In genomic region chr10:23438547-23439451, GRCh38 we compare ENCODE assay signal across 8 cellular contexts. TPM values are rescaled to one million over a fixed set of nuclear protein-coding genes. Genes with fewer than 3 reads are reported as not detected.
DNase-seq lines count a peak whose midpoint lies in the region; ATAC-seq and TF ChIP-seq lines count a peak whose summit lies in the region.

OTUD1 (plus strand) TSS chr10:23439075; CDS start chr10:23439458, 383 bp downstream.

- POLR2A ChIA-PET in PC-3 (lab: Charles Lee; ENCODE audit: unreplicated experiment) = interaction anchor here (0.5 to 0.7 kb wide), 2 partner anchors 29 to 98 kb away, joined by 4 to 6 read pairs; no protein-coding TSS in a partner anchor

- no peaks in the 10 kb centered on the region for H3K27me3 Mint-ChIP-seq in activated T-cell treated with anti-CD3 and anti-CD28 coated beads, Interleukin-2, amount 50 U/mL, for 24 hours

- peak; percentile 55 for DNase-seq in DMS 273 treated with DMSO at 0.1 percent for 48 hours (lab: John Stamatoyannopoulos, UW)
- DNase-seq in PC-3 = peak; percentile 90
- peak; percentile 94 for DNase-seq in activated T-cell treated with anti-CD3 and anti-CD28 coated beads, Interleukin-2, amount 50 U/mL, for 24 hours
- DNase-seq in stimulated activated CD8-positive, alpha-beta memory T cell treated with anti-CD3 and anti-CD28 coated beads, Interleukin-7, amount 100 ng/mL, for 1 hour (ENCODE audit: low read depth in 2 of 2) = peak; percentile 81 to 95

- no peaks in the 10 kb centered on the region for H3F3A ChIP-seq in PC-3 (ENCODE audit: low read length, unreplicated experiment)

- H3K4me1 Mint-ChIP-seq in activated T-cell treated with anti-CD3 and anti-CD28 coated beads, Interleukin-2, amount 50 U/mL, for 24 hours (ENCODE audit: low read depth) = peaks cover 40% of the 10 kb centered on the region

- H3K9me3 ChIP-seq in HUES6 (ENCODE audit: control insufficient read depth, insufficient read depth, low read depth, low read length) = no peaks in the 10 kb centered on the region
- no peaks in the 10 kb centered on the region for H3K9me3 ChIP-seq in PC-3 (ENCODE audit: low read length)
- H3K9me3 ChIP-seq in esophagus (ENCODE audit: control insufficient read depth in 2 of 2, insufficient read depth in 1 of 2, low read depth in 1 of 2, low read length in 1 of 2) = no peaks in the 10 kb centered on the region
- H3K9me3 ChIP-seq in muscle layer of colon (ENCODE audit: low read length) = no peaks in the 10 kb centered on the region

- H3K4me1 ChIP-seq in HUES6 (ENCODE audit: control insufficient read depth, insufficient read depth, low read length) (peaks cover 6% of the 10 kb centered on the region; the same call in 1 of the 2 replicates), PC-3 (ENCODE audit: insufficient read depth, low read length) (peaks cover 34% of the 10 kb centered on the region), esophagus (ENCODE audit: control insufficient read depth in 2 of 2, insufficient read depth in 2 of 2, low read length in 1 of 2) (no peaks in the 10 kb centered on the region), muscle layer of colon (ENCODE audit: insufficient read depth, low read length) (peaks cover 31% of the 10 kb centered on the region)

- H3K9ac ChIP-seq in HUES6 (ENCODE audit: low read length) (peak within 1 kb of the TSS; percentile 71), PC-3 (ENCODE audit: low read length) (peak within 1 kb of the TSS; percentile 85), muscle layer of colon (ENCODE audit: low read length) (no peak within 1 kb of the TSS)

- BruUV-seq in PC-3 (replicated peaks; lab: Mats Ljungman, UMichigan) = no TSS peak

- H3K79me2 ChIP-seq in PC-3 (ENCODE audit: low read length) = peaks cover 30% of the 10 kb centered on the region

- H3K4me2 ChIP-seq in PC-3 (ENCODE audit: low read length) = peak within 1 kb of the TSS; percentile 86

- peak within 1 kb of the TSS; percentile 72 for H2AFZ ChIP-seq in PC-3 (ENCODE audit: low read length)

- H3K36me3 ChIP-seq in HUES6 (ENCODE audit: control insufficient read depth, insufficient read depth, low read length) = no peaks in the 10 kb centered on the region
- no peaks in the 10 kb centered on the region for H3K36me3 ChIP-seq in PC-3 (ENCODE audit: low read depth, low read length)
- no peaks in the 10 kb centered on the region for H3K36me3 ChIP-seq in esophagus (ENCODE audit: control insufficient read depth in 2 of 2, insufficient read depth in 2 of 2, low read length in 1 of 2)
- H3K36me3 ChIP-seq in muscle layer of colon (ENCODE audit: insufficient read depth, low read length) = peaks cover 11% of the 10 kb centered on the region

- H3K27me3 ChIP-seq in HUES6 (ENCODE audit: control insufficient read depth, insufficient read depth, low read length) (peaks cover 12% of the 10 kb centered on the region), PC-3 (ENCODE audit: low read length) (no peaks in the 10 kb centered on the region), esophagus (ENCODE audit: control insufficient read depth in 1 of 2, insufficient read depth in 2 of 2, low read length in 2 of 2) (no peaks in the 10 kb centered on the region), muscle layer of colon (ENCODE audit: control insufficient read depth in 1 of 2, insufficient read depth in 2 of 2, low read length in 2 of 2) (no peaks in the 10 kb centered on the region)

- H3K9me2 ChIP-seq in PC-3 (replicated peaks; ENCODE audit: low read length) = no peaks in the 10 kb centered on the region

- H3K27ac ChIP-seq in HUES6 (ENCODE audit: low read depth, low read length) (no peak within 1 kb of the TSS), PC-3 (ENCODE audit: low read length) (peak within 1 kb of the TSS; percentile 66), esophagus (ENCODE audit: low read depth in 2 of 2, low read length in 1 of 2) (peak within 1 kb of the TSS; percentile 94 to 95), muscle layer of colon (ENCODE audit: low read depth, low read length) (peak within 1 kb of the TSS; percentile 79)

- WGBS in esophagus, 2 donors = 1% methylated on average over 64 to 115 of the region's 115 CpGs

- intact Hi-C loops in PC-3 (cut with micrococcal nuclease) = loop anchor here (5.0 kb wide), 1 partner anchor 121 kb away; no protein-coding TSS in a partner anchor

- H3K36me3 Mint-ChIP-seq in activated T-cell treated with anti-CD3 and anti-CD28 coated beads, Interleukin-2, amount 50 U/mL, for 24 hours (ENCODE audit: low read depth) = peaks cover 30% of the 10 kb centered on the region

- no peak for TF ChIP-seq CTCF in PC-3 (conservative IDR thresholded peaks at IDR 0.05; ENCODE audit: low read depth, low read length)

- CTCF ChIA-PET in PC-3 (lab: Charles Lee) = no interaction called here

- H3K4me3 Mint-ChIP-seq in activated T-cell treated with anti-CD3 and anti-CD28 coated beads, Interleukin-2, amount 50 U/mL, for 24 hours = peak within 1 kb of the TSS; percentile 93

- ATAC-seq in GM21447 (IDR thresholded peaks at IDR 0.05; ENCODE audit: unreplicated experiment) = peak; percentile 74
- peak; percentile 79 for ATAC-seq in PC-3

- H4K20me1 ChIP-seq in PC-3 (ENCODE audit: low read length) = peaks cover 15% of the 10 kb centered on the region

- peak within 1 kb of the TSS; percentile 87 for H3K27ac Mint-ChIP-seq in activated T-cell treated with anti-CD3 and anti-CD28 coated beads, Interleukin-2, amount 50 U/mL, for 24 hours

- H3K9me3 Mint-ChIP-seq in activated T-cell treated with anti-CD3 and anti-CD28 coated beads, Interleukin-2, amount 50 U/mL, for 24 hours = no peaks in the 10 kb centered on the region

- H3K4me3 ChIP-seq in HUES6 (ENCODE audit: low read depth, low read length) = peak within 1 kb of the TSS; percentile 75
- H3K4me3 ChIP-seq in PC-3 (ENCODE audit: low read length) = peak within 1 kb of the TSS; percentile 79
- peak within 1 kb of the TSS; percentile 80 to 90 for H3K4me3 ChIP-seq in esophagus (ENCODE audit: low read depth in 1 of 2, low read length in 2 of 2)
- H3K4me3 ChIP-seq in muscle layer of colon (ENCODE audit: low read depth in 1 of 2, low read length in 2 of 2) = peak within 1 kb of the TSS; percentile 73 to 84

RNA-seq across cellular contexts. Expression of gene OTUD1, which starts in this region (rescaled TPM):
- 6.0 and 9.2 TPM in 2 replicates for total RNA-seq in PC-3 (2014; rRNA removed)
- polyA plus RNA-seq in esophagus = 1 to 10 TPM; 4.5 to 5.2 TPM
